ENCODE assay signal across 1 cellular context in the genomic region with DNA sequence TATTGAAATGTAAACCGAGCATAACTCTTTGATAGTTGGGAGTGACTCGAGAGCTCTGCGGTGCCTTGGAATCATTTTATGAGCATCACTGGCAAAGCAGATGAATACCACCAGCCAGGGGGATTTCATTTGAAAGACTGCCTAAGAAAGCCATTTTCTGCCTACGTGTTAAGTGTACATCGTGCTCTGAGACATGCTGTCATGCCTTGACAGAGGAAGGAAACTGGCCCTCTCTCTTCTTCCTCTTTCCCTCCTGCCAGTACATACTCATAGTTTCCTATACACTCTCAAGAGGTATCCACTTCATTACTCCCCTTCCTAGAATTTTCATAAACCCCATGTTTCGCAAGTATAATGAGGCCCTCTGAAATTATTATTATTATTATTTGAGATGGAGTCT.
TF ChIP-seq lines count a peak whose summit lies in the region.

No MANE protein-coding gene starts in this region.

TF ChIP-seq in GM12878, 131 proteins besides CTCF, POLR2A, EP300 and RAD21 (continued from another document):
- no peak for TF ChIP-seq EED (IDR thresholded peaks at IDR 0.05; ENCODE audit: low read depth)
- TF ChIP-seq, protein P1, sequence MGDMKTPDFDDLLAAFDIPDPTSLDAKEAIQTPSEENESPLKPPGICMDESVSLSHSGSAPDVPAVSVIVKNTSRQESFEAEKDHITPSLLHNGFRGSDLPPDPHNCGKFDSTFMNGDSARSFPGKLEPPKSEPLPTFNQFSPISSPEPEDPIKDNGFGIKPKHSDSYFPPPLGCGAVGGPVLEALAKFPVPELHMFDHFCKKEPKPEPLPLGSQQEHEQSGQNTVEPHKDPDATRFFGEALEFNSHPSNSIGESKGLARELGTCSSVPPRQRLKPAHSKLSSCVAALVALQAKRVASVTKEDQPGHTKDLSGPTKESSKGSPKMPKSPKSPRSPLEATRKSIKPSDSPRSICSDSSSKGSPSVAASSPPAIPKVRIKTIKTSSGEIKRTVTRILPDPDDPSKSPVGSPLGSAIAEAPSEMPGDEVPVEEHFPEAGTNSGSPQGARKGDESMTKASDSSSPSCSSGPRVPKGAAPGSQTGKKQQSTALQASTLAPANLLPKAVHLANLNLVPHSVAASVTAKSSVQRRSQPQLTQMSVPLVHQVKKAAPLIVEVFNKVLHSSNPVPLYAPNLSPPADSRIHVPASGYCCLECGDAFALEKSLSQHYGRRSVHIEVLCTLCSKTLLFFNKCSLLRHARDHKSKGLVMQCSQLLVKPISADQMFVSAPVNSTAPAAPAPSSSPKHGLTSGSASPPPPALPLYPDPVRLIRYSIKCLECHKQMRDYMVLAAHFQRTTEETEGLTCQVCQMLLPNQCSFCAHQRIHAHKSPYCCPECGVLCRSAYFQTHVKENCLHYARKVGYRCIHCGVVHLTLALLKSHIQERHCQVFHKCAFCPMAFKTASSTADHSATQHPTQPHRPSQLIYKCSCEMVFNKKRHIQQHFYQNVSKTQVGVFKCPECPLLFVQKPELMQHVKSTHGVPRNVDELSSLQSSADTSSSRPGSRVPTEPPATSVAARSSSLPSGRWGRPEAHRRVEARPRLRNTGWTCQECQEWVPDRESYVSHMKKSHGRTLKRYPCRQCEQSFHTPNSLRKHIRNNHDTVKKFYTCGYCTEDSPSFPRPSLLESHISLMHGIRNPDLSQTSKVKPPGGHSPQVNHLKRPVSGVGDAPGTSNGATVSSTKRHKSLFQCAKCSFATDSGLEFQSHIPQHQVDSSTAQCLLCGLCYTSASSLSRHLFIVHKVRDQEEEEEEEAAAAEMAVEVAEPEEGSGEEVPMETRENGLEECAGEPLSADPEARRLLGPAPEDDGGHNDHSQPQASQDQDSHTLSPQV (IDR thresholded peaks at IDR 0.05): 0 out of 2 replicates have a peak, but pooled peaks have one; percentile 34
- no peak for TF ChIP-seq RFX5 (IDR thresholded peaks at IDR 0.05; ENCODE audit: low read depth, low read length)
- TF ChIP-seq NR2C1 (IDR thresholded peaks at IDR 0.05): no peak
- no peak for TF ChIP-seq ATF2 (IDR thresholded peaks at IDR 0.05; ENCODE audit: low read length)
- TF ChIP-seq, protein P2, sequence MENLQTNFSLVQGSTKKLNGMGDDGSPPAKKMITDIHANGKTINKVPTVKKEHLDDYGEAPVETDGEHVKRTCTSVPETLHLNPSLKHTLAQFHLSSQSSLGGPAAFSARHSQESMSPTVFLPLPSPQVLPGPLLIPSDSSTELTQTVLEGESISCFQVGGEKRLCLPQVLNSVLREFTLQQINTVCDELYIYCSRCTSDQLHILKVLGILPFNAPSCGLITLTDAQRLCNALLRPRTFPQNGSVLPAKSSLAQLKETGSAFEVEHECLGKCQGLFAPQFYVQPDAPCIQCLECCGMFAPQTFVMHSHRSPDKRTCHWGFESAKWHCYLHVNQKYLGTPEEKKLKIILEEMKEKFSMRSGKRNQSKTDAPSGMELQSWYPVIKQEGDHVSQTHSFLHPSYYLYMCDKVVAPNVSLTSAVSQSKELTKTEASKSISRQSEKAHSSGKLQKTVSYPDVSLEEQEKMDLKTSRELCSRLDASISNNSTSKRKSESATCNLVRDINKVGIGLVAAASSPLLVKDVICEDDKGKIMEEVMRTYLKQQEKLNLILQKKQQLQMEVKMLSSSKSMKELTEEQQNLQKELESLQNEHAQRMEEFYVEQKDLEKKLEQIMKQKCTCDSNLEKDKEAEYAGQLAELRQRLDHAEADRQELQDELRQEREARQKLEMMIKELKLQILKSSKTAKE (IDR thresholded peaks at IDR 0.05; ENCODE audit: low read depth, poor library complexity, severe bottlenecking): peak; percentile 36
- no peak for TF ChIP-seq RUNX3 (IDR thresholded peaks at IDR 0.05; ENCODE audit: low read length)
- no peak for TF ChIP-seq BCL11A (IDR thresholded peaks at IDR 0.05; ENCODE audit: low read depth, low read length)
- TF ChIP-seq MAX (IDR thresholded peaks at IDR 0.05; ENCODE audit: low read depth, low read length): peak; percentile 73; the same call in 1 of the 2 replicates
- peak; percentile 9 to 52; a peak in 1 of 4 replicates for TF ChIP-seq IKZF2 (IDR thresholded peaks at IDR 0.05)
- TF ChIP-seq IRF3 (IDR thresholded peaks at IDR 0.05): no peak
- TF ChIP-seq NR2F1 (conservative IDR thresholded peaks at IDR 0.05): no peak
- TF ChIP-seq ATF7 (IDR thresholded peaks at IDR 0.05; ENCODE audit: low read depth): peak; percentile 55
- TF ChIP-seq ZBED1 (IDR thresholded peaks at IDR 0.05; ENCODE audit: borderline replicate concordance): peak; percentile 58; the same call in 1 of the 2 replicates
- no peak for TF ChIP-seq SIX5 (IDR thresholded peaks at IDR 0.05; ENCODE audit: low read depth, low read length, severe bottlenecking)
- peak; percentile 34; the same call in 1 of the 2 replicates for TF ChIP-seq CREB1 (IDR thresholded peaks at IDR 0.05; ENCODE audit: low read depth)
- 0 out of 2 replicates have a peak, but pooled peaks have one; percentile 36 for TF ChIP-seq HDGF (IDR thresholded peaks at IDR 0.05)
- TF ChIP-seq ETV6 (conservative IDR thresholded peaks at IDR 0.05 in 1 of 2, IDR thresholded peaks at IDR 0.05 in 1 of 2; ENCODE audit: borderline replicate concordance in 1 of 2, low read depth in 1 of 2): peak in 1 of 2 experiments; percentile 93; a peak in 2 of 4 replicates
- TF ChIP-seq JUNB (IDR thresholded peaks at IDR 0.05): no peak
- TF ChIP-seq NFYA (IDR thresholded peaks at IDR 0.05; ENCODE audit: borderline replicate concordance, low read depth, low read length): no peak
- TF ChIP-seq, protein P3, sequence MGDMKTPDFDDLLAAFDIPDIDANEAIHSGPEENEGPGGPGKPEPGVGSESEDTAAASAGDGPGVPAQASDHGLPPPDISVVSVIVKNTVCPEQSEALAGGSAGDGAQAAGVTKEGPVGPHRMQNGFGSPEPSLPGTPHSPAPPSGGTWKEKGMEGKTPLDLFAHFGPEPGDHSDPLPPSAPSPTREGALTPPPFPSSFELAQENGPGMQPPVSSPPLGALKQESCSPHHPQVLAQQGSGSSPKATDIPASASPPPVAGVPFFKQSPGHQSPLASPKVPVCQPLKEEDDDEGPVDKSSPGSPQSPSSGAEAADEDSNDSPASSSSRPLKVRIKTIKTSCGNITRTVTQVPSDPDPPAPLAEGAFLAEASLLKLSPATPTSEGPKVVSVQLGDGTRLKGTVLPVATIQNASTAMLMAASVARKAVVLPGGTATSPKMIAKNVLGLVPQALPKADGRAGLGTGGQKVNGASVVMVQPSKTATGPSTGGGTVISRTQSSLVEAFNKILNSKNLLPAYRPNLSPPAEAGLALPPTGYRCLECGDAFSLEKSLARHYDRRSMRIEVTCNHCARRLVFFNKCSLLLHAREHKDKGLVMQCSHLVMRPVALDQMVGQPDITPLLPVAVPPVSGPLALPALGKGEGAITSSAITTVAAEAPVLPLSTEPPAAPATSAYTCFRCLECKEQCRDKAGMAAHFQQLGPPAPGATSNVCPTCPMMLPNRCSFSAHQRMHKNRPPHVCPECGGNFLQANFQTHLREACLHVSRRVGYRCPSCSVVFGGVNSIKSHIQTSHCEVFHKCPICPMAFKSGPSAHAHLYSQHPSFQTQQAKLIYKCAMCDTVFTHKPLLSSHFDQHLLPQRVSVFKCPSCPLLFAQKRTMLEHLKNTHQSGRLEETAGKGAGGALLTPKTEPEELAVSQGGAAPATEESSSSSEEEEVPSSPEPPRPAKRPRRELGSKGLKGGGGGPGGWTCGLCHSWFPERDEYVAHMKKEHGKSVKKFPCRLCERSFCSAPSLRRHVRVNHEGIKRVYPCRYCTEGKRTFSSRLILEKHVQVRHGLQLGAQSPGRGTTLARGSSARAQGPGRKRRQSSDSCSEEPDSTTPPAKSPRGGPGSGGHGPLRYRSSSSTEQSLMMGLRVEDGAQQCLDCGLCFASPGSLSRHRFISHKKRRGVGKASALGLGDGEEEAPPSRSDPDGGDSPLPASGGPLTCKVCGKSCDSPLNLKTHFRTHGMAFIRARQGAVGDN (IDR thresholded peaks at IDR 0.05): peak; percentile 97
- TF ChIP-seq DPF2 (IDR thresholded peaks at IDR 0.05): peak; percentile 14; the same call in 1 of the 2 replicates
- TF ChIP-seq WRNIP1 (IDR thresholded peaks at IDR 0.05; ENCODE audit: borderline replicate concordance, low read depth, low read length): 0 out of 2 replicates have a peak, but pooled peaks have one; percentile 36
- TF ChIP-seq, protein P4, sequence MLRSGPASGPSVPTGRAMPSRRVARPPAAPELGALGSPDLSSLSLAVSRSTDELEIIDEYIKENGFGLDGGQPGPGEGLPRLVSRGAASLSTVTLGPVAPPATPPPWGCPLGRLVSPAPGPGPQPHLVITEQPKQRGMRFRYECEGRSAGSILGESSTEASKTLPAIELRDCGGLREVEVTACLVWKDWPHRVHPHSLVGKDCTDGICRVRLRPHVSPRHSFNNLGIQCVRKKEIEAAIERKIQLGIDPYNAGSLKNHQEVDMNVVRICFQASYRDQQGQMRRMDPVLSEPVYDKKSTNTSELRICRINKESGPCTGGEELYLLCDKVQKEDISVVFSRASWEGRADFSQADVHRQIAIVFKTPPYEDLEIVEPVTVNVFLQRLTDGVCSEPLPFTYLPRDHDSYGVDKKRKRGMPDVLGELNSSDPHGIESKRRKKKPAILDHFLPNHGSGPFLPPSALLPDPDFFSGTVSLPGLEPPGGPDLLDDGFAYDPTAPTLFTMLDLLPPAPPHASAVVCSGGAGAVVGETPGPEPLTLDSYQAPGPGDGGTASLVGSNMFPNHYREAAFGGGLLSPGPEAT (IDR thresholded peaks at IDR 0.05; ENCODE audit: low read depth): no peak
- TF ChIP-seq ESRRA (IDR thresholded peaks at IDR 0.05; ENCODE audit: low read length): no peak
- TF ChIP-seq FOXM1 (IDR thresholded peaks at IDR 0.05; ENCODE audit: low read depth, low read length): no peak
- TF ChIP-seq, protein P5, sequence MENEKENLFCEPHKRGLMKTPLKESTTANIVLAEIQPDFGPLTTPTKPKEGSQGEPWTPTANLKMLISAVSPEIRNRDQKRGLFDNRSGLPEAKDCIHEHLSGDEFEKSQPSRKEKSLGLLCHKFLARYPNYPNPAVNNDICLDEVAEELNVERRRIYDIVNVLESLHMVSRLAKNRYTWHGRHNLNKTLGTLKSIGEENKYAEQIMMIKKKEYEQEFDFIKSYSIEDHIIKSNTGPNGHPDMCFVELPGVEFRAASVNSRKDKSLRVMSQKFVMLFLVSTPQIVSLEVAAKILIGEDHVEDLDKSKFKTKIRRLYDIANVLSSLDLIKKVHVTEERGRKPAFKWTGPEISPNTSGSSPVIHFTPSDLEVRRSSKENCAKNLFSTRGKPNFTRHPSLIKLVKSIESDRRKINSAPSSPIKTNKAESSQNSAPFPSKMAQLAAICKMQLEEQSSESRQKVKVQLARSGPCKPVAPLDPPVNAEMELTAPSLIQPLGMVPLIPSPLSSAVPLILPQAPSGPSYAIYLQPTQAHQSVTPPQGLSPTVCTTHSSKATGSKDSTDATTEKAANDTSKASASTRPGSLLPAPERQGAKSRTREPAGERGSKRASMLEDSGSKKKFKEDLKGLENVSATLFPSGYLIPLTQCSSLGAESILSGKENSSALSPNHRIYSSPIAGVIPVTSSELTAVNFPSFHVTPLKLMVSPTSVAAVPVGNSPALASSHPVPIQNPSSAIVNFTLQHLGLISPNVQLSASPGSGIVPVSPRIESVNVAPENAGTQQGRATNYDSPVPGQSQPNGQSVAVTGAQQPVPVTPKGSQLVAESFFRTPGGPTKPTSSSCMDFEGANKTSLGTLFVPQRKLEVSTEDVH (IDR thresholded peaks at IDR 0.05; ENCODE audit: low read depth, partially characterized antibody): no peak
- peak; percentile 20; the same call in 1 of the 2 replicates for TF ChIP-seq SPI1 (IDR thresholded peaks at IDR 0.05; ENCODE audit: borderline replicate concordance, insufficient read depth, low read depth, low read length)
- TF ChIP-seq, protein P6, sequence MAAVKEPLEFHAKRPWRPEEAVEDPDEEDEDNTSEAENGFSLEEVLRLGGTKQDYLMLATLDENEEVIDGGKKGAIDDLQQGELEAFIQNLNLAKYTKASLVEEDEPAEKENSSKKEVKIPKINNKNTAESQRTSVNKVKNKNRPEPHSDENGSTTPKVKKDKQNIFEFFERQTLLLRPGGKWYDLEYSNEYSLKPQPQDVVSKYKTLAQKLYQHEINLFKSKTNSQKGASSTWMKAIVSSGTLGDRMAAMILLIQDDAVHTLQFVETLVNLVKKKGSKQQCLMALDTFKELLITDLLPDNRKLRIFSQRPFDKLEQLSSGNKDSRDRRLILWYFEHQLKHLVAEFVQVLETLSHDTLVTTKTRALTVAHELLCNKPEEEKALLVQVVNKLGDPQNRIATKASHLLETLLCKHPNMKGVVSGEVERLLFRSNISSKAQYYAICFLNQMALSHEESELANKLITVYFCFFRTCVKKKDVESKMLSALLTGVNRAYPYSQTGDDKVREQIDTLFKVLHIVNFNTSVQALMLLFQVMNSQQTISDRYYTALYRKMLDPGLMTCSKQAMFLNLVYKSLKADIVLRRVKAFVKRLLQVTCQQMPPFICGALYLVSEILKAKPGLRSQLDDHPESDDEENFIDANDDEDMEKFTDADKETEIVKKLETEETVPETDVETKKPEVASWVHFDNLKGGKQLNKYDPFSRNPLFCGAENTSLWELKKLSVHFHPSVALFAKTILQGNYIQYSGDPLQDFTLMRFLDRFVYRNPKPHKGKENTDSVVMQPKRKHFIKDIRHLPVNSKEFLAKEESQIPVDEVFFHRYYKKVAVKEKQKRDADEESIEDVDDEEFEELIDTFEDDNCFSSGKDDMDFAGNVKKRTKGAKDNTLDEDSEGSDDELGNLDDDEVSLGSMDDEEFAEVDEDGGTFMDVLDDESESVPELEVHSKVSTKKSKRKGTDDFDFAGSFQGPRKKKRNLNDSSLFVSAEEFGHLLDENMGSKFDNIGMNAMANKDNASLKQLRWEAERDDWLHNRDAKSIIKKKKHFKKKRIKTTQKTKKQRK (IDR thresholded peaks at IDR 0.05; ENCODE audit: low read depth, low read length): no peak
- no peak for TF ChIP-seq NR2C2 (IDR thresholded peaks at IDR 0.05; ENCODE audit: borderline replicate concordance, control insufficient read depth, insufficient read length, low read depth)
- no peak for TF ChIP-seq BRCA1 (IDR thresholded peaks at IDR 0.05; ENCODE audit: low read depth, low read length)
- TF ChIP-seq CREM (IDR thresholded peaks at IDR 0.05; ENCODE audit: low read depth): peak; percentile 44; the same call in 1 of the 2 replicates
